In genomic region chr2:174623690-174624089, GRCh38 we compare ENCODE assay signal across 15 cellular contexts. TPM values are rescaled to one million over a fixed set of nuclear protein-coding genes. Genes with fewer than 3 reads are reported as not detected.
A peak's percentile ranks its signal among the peaks of the same experiment; 100 is the strongest.
DNase-seq lines count a peak whose midpoint lies in the region; ATAC-seq and TF ChIP-seq lines count a peak whose summit lies in the region.
"Had no signal": no experiment of that assay in that cellular context is flagged by ENCODE, and none has a peak within 500 bp of the region (broad histone marks: within the 10 kb centered on the region; RNA-seq: fewer than 3 reads in every experiment).

No MANE protein-coding gene starts in this region.

- no peak overlapping the region for H2BK120ac ChIP-seq in mesendoderm (ENCODE audit: low read depth, low read length)

- dilution Hi-C loops in mammary epithelial cell (cut with HindIII; ENCODE audit: low sequenced_read_pairs): no loop called here

- TF ChIP-seq CTCF in activated B cell treated with CpG ODN at 0.5 μM for 24 hours (IDR thresholded peaks at IDR 0.05): no peak
- no peak for TF ChIP-seq CTCF in nephron (IDR thresholded peaks at IDR 0.05; ENCODE audit: unreplicated experiment in 3 of 3)
- no peak for TF ChIP-seq CTCF in mammary epithelial cell (conservative IDR thresholded peaks at IDR 0.05 in 1 of 2, IDR thresholded peaks at IDR 0.05 in 1 of 2; ENCODE audit: extremely low read depth in 1 of 2, insufficient read depth in 1 of 2, low read depth in 1 of 2, low read length in 2 of 2)

- in situ Hi-C loops in mammary epithelial cell (cut with MboI; ENCODE audit: low sequenced_read_pairs in 2 of 2): no loop called here

- H3K9ac ChIP-seq in mammary epithelial cell (ENCODE audit: insufficient read depth, low read length): no peak overlapping the region
- no peak overlapping the region for H3K9ac ChIP-seq in mesendoderm (ENCODE audit: low read length)

- no peak for DNase-seq in activated CD4-positive, alpha-beta T cell treated with anti-CD3 and anti-CD28 coated beads for 36 hours
- DNase-seq in activated CD4-positive, alpha-beta T cell treated with anti-CD3 and anti-CD28 coated beads for 48 hours: no peak
- no peak for DNase-seq in activated B cell treated with CpG ODN at 0.5 μM for 24 hours
- no peak for DNase-seq in mammary epithelial cell
- no peak for DNase-seq in mesendoderm
- DNase-seq in left cardiac atrium: no peak
- DNase-seq: esophagus squamous epithelium, NCI-H1092, NCI-H226, OCI-M1, posterior cingulate gyrus, uterus had no signal

- H2AFZ ChIP-seq in mammary epithelial cell (ENCODE audit: low read depth, low read length): no peak overlapping the region

- POLR2A ChIA-PET in activated CD4-positive, alpha-beta T cell treated with anti-CD3 and anti-CD28 coated beads for 36 hours (lab: Charles Lee): interaction anchor here (0.7 kb wide), 1 partner anchor 12 kb away, joined by 13 read pairs; no protein-coding TSS in a partner anchor
- POLR2A ChIA-PET in activated B cell treated with CpG ODN at 0.5 μM for 24 hours (lab: Charles Lee): interaction anchor here (0.6 to 2.3 kb wide), 8 partner anchors 10 to 29 kb away, joined by 3 to 24 read pairs (median 5); partner anchors contain the start of gene WIPF1

- H3K9me3 Mint-ChIP-seq in activated CD4-positive, alpha-beta T cell treated with anti-CD3 and anti-CD28 coated beads for 36 hours (ENCODE audit: low read depth): no peaks in the 10 kb centered on the region
- H3K9me3 Mint-ChIP-seq in activated B cell treated with CpG ODN at 0.5 μM for 24 hours: no peaks in the 10 kb centered on the region
- H3K9me3 Mint-ChIP-seq in nephron: no peaks in the 10 kb centered on the region
- H3K9me3 Mint-ChIP-seq: activated naive CD4-positive, alpha-beta T cell treated with anti-CD3 and anti-CD28 coated beads, Interleukin-2, amount 50 U/mL, for 72 hours had no signal

- H3K27me3 Mint-ChIP-seq in activated CD4-positive, alpha-beta T cell treated with anti-CD3 and anti-CD28 coated beads for 36 hours: no peaks in the 10 kb centered on the region
- H3K27me3 Mint-ChIP-seq in activated B cell treated with CpG ODN at 0.5 μM for 24 hours (no peaks in the 10 kb centered on the region), nephron (ENCODE audit: low read depth) (no peaks in the 10 kb centered on the region)

- no peak overlapping the region for H2BK15ac ChIP-seq in mesendoderm (replicated peaks; ENCODE audit: low read depth)

- no peaks in the 10 kb centered on the region for H3K79me1 ChIP-seq in mesendoderm (ENCODE audit: low read length)

- H3K4me1 ChIP-seq in mammary epithelial cell (ENCODE audit: insufficient read depth, low read length) (no peaks in the 10 kb centered on the region), mesendoderm (ENCODE audit: control insufficient read depth, low read depth, low read length) (no peaks in the 10 kb centered on the region)
- H3K4me1 ChIP-seq: uterus had no signal

- H3K9me3 ChIP-seq in mammary epithelial cell (replicated peaks; ENCODE audit: insufficient read depth, low read length): no peaks in the 10 kb centered on the region
- H3K9me3 ChIP-seq: esophagus squamous epithelium, uterus had no signal

- peaks cover 4% of the 10 kb centered on the region for H3K27me3 ChIP-seq in mammary epithelial cell (ENCODE audit: insufficient read depth, low read length)
- no peaks in the 10 kb centered on the region for H3K27me3 ChIP-seq in mesendoderm (ENCODE audit: insufficient read depth, low read length, poor library complexity)
- H3K27me3 ChIP-seq: esophagus squamous epithelium, uterus had no signal

- no TSS peak for BruUV-seq in mammary epithelial cell (replicated peaks; lab: Mats Ljungman, UMichigan)

- CTCF ChIA-PET in activated CD4-positive, alpha-beta T cell treated with anti-CD3 and anti-CD28 coated beads for 36 hours (lab: Charles Lee): interaction anchor here (0.9 to 1.4 kb wide), 6 partner anchors 8 to 27 kb away, joined by 3 to 4 read pairs (median 4); no protein-coding TSS in a partner anchor
- CTCF ChIA-PET in activated B cell treated with CpG ODN at 0.5 μM for 24 hours (lab: Charles Lee): interaction anchor here (1.4 kb wide), 2 partner anchors 10 to 40 kb away, joined by 3 to 4 read pairs; no protein-coding TSS in a partner anchor
- CTCF ChIA-PET in mammary epithelial cell (lab: Charles Lee; ENCODE audit: low non-redundant PET): no interaction called here

- H3K4me2 ChIP-seq in mammary epithelial cell (ENCODE audit: insufficient read depth, low read depth, low read length): no peak overlapping the region
- H3K4me2 ChIP-seq in mesendoderm (ENCODE audit: low read length): no peak overlapping the region

- H3K23ac ChIP-seq in mesendoderm (ENCODE audit: low read length): no peak overlapping the region

- no peak for ATAC-seq in activated CD4-positive, alpha-beta T cell treated with anti-CD3 and anti-CD28 coated beads for 36 hours
- peak; percentile 56 for ATAC-seq in GM21619 (IDR thresholded peaks at IDR 0.05; ENCODE audit: unreplicated experiment)
- no peak for ATAC-seq in activated B cell treated with CpG ODN at 0.5 μM for 24 hours (ENCODE audit: low read depth)
- no peak for ATAC-seq in left cardiac atrium

- no peak overlapping the region for H2AK5ac ChIP-seq in mesendoderm (ENCODE audit: low read length)

- H2BK5ac ChIP-seq in mesendoderm (ENCODE audit: low read length): no peak overlapping the region

- H3K79me2 ChIP-seq in mammary epithelial cell (ENCODE audit: insufficient read depth, low read length) (no peaks in the 10 kb centered on the region), mesendoderm (ENCODE audit: control insufficient read depth, insufficient read depth, low read length) (no peaks in the 10 kb centered on the region)

- no peak overlapping the region for H4K8ac ChIP-seq in mesendoderm (ENCODE audit: low read depth, low read length)

- H3K4me1 Mint-ChIP-seq in activated CD4-positive, alpha-beta T cell treated with anti-CD3 and anti-CD28 coated beads for 36 hours: peaks cover 66% of the 10 kb centered on the region
- H3K4me1 Mint-ChIP-seq in activated B cell treated with CpG ODN at 0.5 μM for 24 hours: peaks cover 81% of the 10 kb centered on the region
- peaks cover 25% of the 10 kb centered on the region for H3K4me1 Mint-ChIP-seq in nephron

- peaks cover 50% of the 10 kb centered on the region for H3K36me3 Mint-ChIP-seq in activated CD4-positive, alpha-beta T cell treated with anti-CD3 and anti-CD28 coated beads for 36 hours (ENCODE audit: low read depth)
- H3K36me3 Mint-ChIP-seq in activated B cell treated with CpG ODN at 0.5 μM for 24 hours (ENCODE audit: low read depth) (peaks cover 65% of the 10 kb centered on the region), nephron (ENCODE audit: low read depth) (peaks cover 4% of the 10 kb centered on the region)

- H3K4ac ChIP-seq in mesendoderm (ENCODE audit: low read depth, low read length): no peak overlapping the region

- H3K4me3 Mint-ChIP-seq in activated CD4-positive, alpha-beta T cell treated with anti-CD3 and anti-CD28 coated beads for 36 hours: no peak overlapping the region
- H3K4me3 Mint-ChIP-seq in activated B cell treated with CpG ODN at 0.5 μM for 24 hours (peak overlapping the region; percentile 9), nephron (no peak overlapping the region)

- H3K27ac ChIP-seq in mammary epithelial cell (ENCODE audit: insufficient read depth, low read depth, low read length) (no peak overlapping the region), mesendoderm (ENCODE audit: low read depth, low read length) (no peak overlapping the region)
- H3K27ac ChIP-seq: esophagus squamous epithelium, uterus had no signal

- no peak overlapping the region for H3K18ac ChIP-seq in mesendoderm (ENCODE audit: low read length)

- H4K5ac ChIP-seq in mesendoderm (ENCODE audit: low read length): no peak overlapping the region

- no peak overlapping the region for H3K56ac ChIP-seq in mesendoderm (ENCODE audit: low read length)

- no peaks in the 10 kb centered on the region for H3K36me3 ChIP-seq in mammary epithelial cell (ENCODE audit: insufficient read depth, low read length)
- no peaks in the 10 kb centered on the region for H3K36me3 ChIP-seq in mesendoderm (ENCODE audit: control insufficient read depth, insufficient read depth, low read length)
- H3K36me3 ChIP-seq: uterus had no signal

- intact Hi-C loops in activated CD4-positive, alpha-beta T cell treated with anti-CD3 and anti-CD28 coated beads for 36 hours (cut with DNase I, micrococcal nuclease): no loop called here
- intact Hi-C loops in activated B cell treated with CpG ODN at 0.5 μM for 24 hours (cut with micrococcal nuclease): loop anchor here (1.0 kb wide), 1 partner anchor 11 kb away; no protein-coding TSS in a partner anchor
- intact Hi-C loops in mammary epithelial cell (cut with micrococcal nuclease): no loop called here
- intact Hi-C loops in left cardiac atrium (cut with DNase I): no loop called here

- no peaks in the 10 kb centered on the region for H4K20me1 ChIP-seq in mammary epithelial cell (ENCODE audit: insufficient read depth, low read length)

- H3K4me3 ChIP-seq in mammary epithelial cell (replicated peaks in 1 of 3; ENCODE audit: insufficient read depth in 1 of 3, low read depth in 2 of 3, low read length in 3 of 3) (no peak overlapping the region), mesendoderm (ENCODE audit: low read length) (no peak overlapping the region)
- H3K4me3 ChIP-seq: esophagus squamous epithelium, uterus had no signal

- peak overlapping the region; percentile 39 for H3K27ac Mint-ChIP-seq in activated CD4-positive, alpha-beta T cell treated with anti-CD3 and anti-CD28 coated beads for 36 hours
- peak overlapping the region; percentile 80 for H3K27ac Mint-ChIP-seq in activated B cell treated with CpG ODN at 0.5 μM for 24 hours
- peak overlapping the region; percentile 31 to 64 (median 47) for H3K27ac Mint-ChIP-seq in nephron

RNA-seq across cellular contexts. Expression of gene WIPF1, which starts 26.1 kb away (rescaled TPM):
- 100 to 1,000 TPM; 161 to 188 TPM for total RNA-seq in activated CD4-positive, alpha-beta T cell treated with anti-CD3 and anti-CD28 coated beads for 36 hours
- total RNA-seq in activated B cell treated with CpG ODN at 0.5 μM for 24 hours (293 TPM in 2 replicates), mammary epithelial cell (1 to 10 TPM in 1 of 2 donors, not detected in 1; 1.0 TPM), left cardiac atrium (10 to 100 TPM; 25.1 to 29.9 TPM)
- polyA plus RNA-seq in mammary epithelial cell: 0.08 TPM
- polyA minus RNA-seq in mammary epithelial cell: not detected
- polyA plus RNA-seq in mesendoderm (2013, experiment 1 of 2): 11.6 TPM
- polyA plus RNA-seq in mesendoderm (2013, experiment 2 of 2): 12.1 TPM

Comparison
In these comparisons a context has a peak if more than half of its experiments do, and no peak if none do; other contexts are left out.
1. RNA of gene WIPF1, which starts 26.1 kb away (total RNA-seq): 293 TPM in activated B cell treated with CpG ODN at 0.5 μM for 24 hours, 161 to 188 TPM in activated CD4-positive, alpha-beta T cell treated with anti-CD3 and anti-CD28 coated beads for 36 hours and 25.1 to 29.9 TPM in left cardiac atrium; 1.0 TPM in mammary epithelial cell; every median in the first group is over 10 times any median in the second.
2. Peak in every context shown above with its lines, with median percentiles within 50 percentile points of each other: H3K27ac Mint-ChIP-seq.